14 cellular contexts compared by ENCODE assay signal in the genomic region with DNA sequence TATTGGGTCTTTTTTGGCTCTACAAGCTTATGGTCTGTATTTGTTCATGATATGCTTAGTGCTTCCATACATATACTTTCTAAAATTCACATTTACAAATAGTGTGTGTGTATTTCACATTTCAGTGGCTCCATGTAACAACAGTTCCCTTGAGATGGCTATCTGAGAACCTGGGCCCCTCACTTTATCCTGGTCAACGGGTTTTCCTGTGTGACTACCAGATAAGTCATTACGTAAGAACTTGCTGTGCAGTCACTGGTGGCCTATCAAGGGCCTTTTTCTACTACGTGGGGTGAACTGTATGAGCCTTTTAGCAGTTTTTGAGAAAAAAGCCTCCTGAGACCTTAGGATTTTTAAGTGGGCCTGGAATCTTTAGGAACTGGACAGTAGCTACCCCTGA. TPM values are rescaled to one million over a fixed set of nuclear protein-coding genes. Genes with fewer than 3 reads are reported as not detected.
A peak's percentile ranks its signal among the peaks of the same experiment; 100 is the strongest.
DNase-seq lines count a peak whose midpoint lies in the region; ATAC-seq lines count a peak whose summit lies in the region.
"Had no signal": no experiment of that assay in that cellular context is flagged by ENCODE, and none has a peak within 500 bp of the region (broad histone marks: within the 10 kb centered on the region; RNA-seq: fewer than 3 reads in every experiment).

No MANE protein-coding gene starts in this region.

- no peak overlapping the region for H2BK120ac ChIP-seq in mesenchymal stem cell (ENCODE audit: low read depth, low read length)

- no peak overlapping the region for H3K4me3 Mint-ChIP-seq in CD8-positive, alpha-beta memory T cell
- H3K4me3 Mint-ChIP-seq in T-cell: no peak overlapping the region
- H3K4me3 Mint-ChIP-seq: CD4-positive, CD25-positive, alpha-beta regulatory T cell; stimulated activated naive CD8-positive, alpha-beta T cell treated with anti-CD3 and anti-CD28 coated beads, Interleukin-15, amount 100 ng/mL, for 72 hours; T-helper 2 cell treated with Interferon-gamma antibody and Interleukin-4, amounts not matched to agents 5 μg/mL and 100 μg/mL, for 36 hours had no signal

- no peaks in the 10 kb centered on the region for H3K27me3 Mint-ChIP-seq in CD8-positive, alpha-beta memory T cell
- no peaks in the 10 kb centered on the region for H3K27me3 Mint-ChIP-seq in T-cell
- H3K27me3 Mint-ChIP-seq: CD4-positive, CD25-positive, alpha-beta regulatory T cell; stimulated activated naive CD8-positive, alpha-beta T cell treated with anti-CD3 and anti-CD28 coated beads, Interleukin-15, amount 100 ng/mL, for 72 hours had no signal

- H2AFZ ChIP-seq in mesenchymal stem cell (ENCODE audit: low read depth, low read length): no peak overlapping the region

- H3K18ac ChIP-seq in mesenchymal stem cell (ENCODE audit: low read depth in 1 of 2, low read length in 2 of 2): no peak overlapping the region

- no peak overlapping the region for H3K4me2 ChIP-seq in mesenchymal stem cell (ENCODE audit: low read length, poor library complexity, severe bottlenecking)

- no peak overlapping the region for H3K4me3 ChIP-seq in CD8-positive, alpha-beta memory T cell (ENCODE audit: low read length)
- no peak overlapping the region for H3K4me3 ChIP-seq in mesenchymal stem cell (ENCODE audit: insufficient read depth in 1 of 2, low read depth in 1 of 2, low read length in 2 of 2)
- H3K4me3 ChIP-seq: ovary had no signal

- no peak overlapping the region for H3K14ac ChIP-seq in mesenchymal stem cell (ENCODE audit: low read length in 2 of 2)

- no peaks in the 10 kb centered on the region for H3K9me3 Mint-ChIP-seq in CD8-positive, alpha-beta memory T cell
- H3K9me3 Mint-ChIP-seq in T-cell: peaks cover 0 to 13% (median 8%) of the 10 kb centered on the region in 3 donors

- peaks cover 40 to 70% (median 56%) of the 10 kb centered on the region in 3 donors for H3K4me1 Mint-ChIP-seq in CD8-positive, alpha-beta memory T cell
- peaks cover 29 to 64% (median 51%) of the 10 kb centered on the region in 3 donors for H3K4me1 Mint-ChIP-seq in T-cell

- H3K27ac ChIP-seq in CD8-positive, alpha-beta memory T cell (ENCODE audit: low read depth, low read length): peak overlapping the region; percentile 18
- no peak overlapping the region for H3K27ac ChIP-seq in mesenchymal stem cell (ENCODE audit: low read length, poor library complexity, severe bottlenecking)
- H3K27ac ChIP-seq: ovary had no signal

- H4K8ac ChIP-seq in mesenchymal stem cell (ENCODE audit: low read length): no peak overlapping the region

- H2BK15ac ChIP-seq in mesenchymal stem cell (ENCODE audit: low read depth, poor library complexity, severe bottlenecking): no peak overlapping the region

- H3K36me3 ChIP-seq in CD8-positive, alpha-beta memory T cell (ENCODE audit: insufficient read depth, low read length): no peaks in the 10 kb centered on the region
- H3K36me3 ChIP-seq in mesenchymal stem cell (ENCODE audit: control insufficient read depth in 1 of 2, insufficient read depth in 2 of 2, low read depth in 1 of 2, low read length in 2 of 2): no peaks in the 10 kb centered on the region
- H3K36me3 ChIP-seq: ovary had no signal

- H4K91ac ChIP-seq in mesenchymal stem cell (ENCODE audit: low read length): no peak overlapping the region

- no peak for DNase-seq in CD8-positive, alpha-beta memory T cell
- DNase-seq in HuH-7.5 (ENCODE audit: low spot score) (peak; percentile 13), amniotic epithelial cell (ENCODE audit: low read depth) (peak; percentile 59), mesenchymal stem cell (peak; percentile 41), DMS79 treated with DMSO at 0.1 percent for 48 hours (lab: John Stamatoyannopoulos, UW) (no peak), T-cell (no peak), LoVo (ENCODE audit: low spot score) (no peak)
- DNase-seq in activated effector memory CD4-positive, alpha-beta T cell treated with Interleukin-2 at 50 U/mL for 16 hours: no peak
- DNase-seq: CD4-positive, CD25-positive, alpha-beta regulatory T cell; effector CD8-positive, alpha-beta T cell; NCI-H146; ovary; stimulated activated naive CD8-positive, alpha-beta T cell treated with anti-CD3 and anti-CD28 coated beads, Interleukin-15, amount 100 ng/mL, for 72 hours had no signal

- WGBS in mesenchymal stem cell: 47% methylated on average over 3 of the region's 3 CpGs

- H3K36me3 Mint-ChIP-seq in CD8-positive, alpha-beta memory T cell: peaks cover 0 to 15% (median 1%) of the 10 kb centered on the region in 3 donors
- peaks cover 23% of the 10 kb centered on the region for H3K36me3 Mint-ChIP-seq in T-cell

- no peaks in the 10 kb centered on the region for H3K9me3 ChIP-seq in CD8-positive, alpha-beta memory T cell (ENCODE audit: low read length)
- H3K9me3 ChIP-seq in mesenchymal stem cell (ENCODE audit: control insufficient read depth, low read length): no peaks in the 10 kb centered on the region
- H3K9me3 ChIP-seq: ovary had no signal

- H3K9ac ChIP-seq in mesenchymal stem cell (ENCODE audit: low read length): no peak overlapping the region

- no peaks in the 10 kb centered on the region for H3K4me1 ChIP-seq in CD8-positive, alpha-beta memory T cell (ENCODE audit: insufficient read depth, low read length)
- peaks cover 7% of the 10 kb centered on the region for H3K4me1 ChIP-seq in mesenchymal stem cell (ENCODE audit: control insufficient read depth, insufficient read depth, low read depth, low read length)

- no peak overlapping the region for H3K4ac ChIP-seq in mesenchymal stem cell (ENCODE audit: low read depth in 1 of 2, low read length in 2 of 2)

- no peaks in the 10 kb centered on the region for H3K27me3 ChIP-seq in CD8-positive, alpha-beta memory T cell (ENCODE audit: insufficient read depth, low read length, poor library complexity, severe bottlenecking)
- no peaks in the 10 kb centered on the region for H3K27me3 ChIP-seq in mesenchymal stem cell (ENCODE audit: control insufficient read depth in 1 of 2, insufficient read depth in 1 of 2, low read length in 2 of 2)
- H3K27me3 ChIP-seq: ovary had no signal

- no peak overlapping the region for H2BK5ac ChIP-seq in mesenchymal stem cell (ENCODE audit: low read depth, low read length, poor library complexity, severe bottlenecking)

- H2AK5ac ChIP-seq in mesenchymal stem cell (ENCODE audit: low read length, severe bottlenecking): no peak overlapping the region

- H3K23ac ChIP-seq in mesenchymal stem cell (ENCODE audit: low read length in 2 of 2): no peak overlapping the region

- POLR2A ChIA-PET in CD8-positive, alpha-beta memory T cell (lab: Charles Lee): no interaction called here
- POLR2A ChIA-PET in T-cell (lab: Charles Lee): interaction anchor here in 1 of 2 donors (0.5 kb wide), 1 partner anchor 219 kb away, joined by 6 read pairs; no protein-coding TSS in a partner anchor

- no peak overlapping the region for H2BK12ac ChIP-seq in mesenchymal stem cell (ENCODE audit: low read length in 2 of 2)

- peaks cover 24% of the 10 kb centered on the region for H3K79me1 ChIP-seq in mesenchymal stem cell (replicated peaks; ENCODE audit: low read length, poor library complexity, severe bottlenecking)

- CTCF ChIA-PET in CD8-positive, alpha-beta memory T cell (lab: Charles Lee): no interaction called here
- CTCF ChIA-PET in T-cell (lab: Charles Lee): no interaction called here

- no peak for ATAC-seq in T-cell (replicated peaks in 1 of 4)
- ATAC-seq: stimulated activated naive CD8-positive, alpha-beta T cell treated with anti-CD3 and anti-CD28 coated beads, Interleukin-15, amount 100 ng/mL, for 72 hours had no signal

- H3K27ac Mint-ChIP-seq in CD8-positive, alpha-beta memory T cell: no peak overlapping the region
- no peak overlapping the region for H3K27ac Mint-ChIP-seq in T-cell
- H3K27ac Mint-ChIP-seq: CD4-positive, CD25-positive, alpha-beta regulatory T cell; stimulated activated naive CD8-positive, alpha-beta T cell treated with anti-CD3 and anti-CD28 coated beads, Interleukin-15, amount 100 ng/mL, for 72 hours; T-helper 2 cell treated with Interferon-gamma antibody and Interleukin-4, amounts not matched to agents 5 μg/mL and 100 μg/mL, for 36 hours had no signal

RNA-seq across cellular contexts. Expression of gene SIPA1L1, which starts 41.1 kb away (rescaled TPM):
- 10 to 100 TPM; 44.7 to 45.0 TPM for total RNA-seq in CD8-positive, alpha-beta memory T cell
- 30.2 TPM for polyA plus RNA-seq in CD8-positive, alpha-beta memory T cell
- polyA plus RNA-seq in mesenchymal stem cell (2013, experiment 1 of 2): 14.9 TPM
- polyA plus RNA-seq in mesenchymal stem cell (2013, experiment 2 of 2): 14.8 TPM
- total RNA-seq in T-cell: 10 to 100 TPM; 34.9 to 50.6 (median 42.3) TPM

Comparison
In these comparisons a context has a peak if more than half of its experiments do, and no peak if none do; other contexts are left out.
1. DNase-seq: peak in HuH-7.5 (single experiment), amniotic epithelial cell (single experiment) and mesenchymal stem cell (single experiment); none in CD8-positive, alpha-beta memory T cell (0 of 5), activated effector memory CD4-positive, alpha-beta T cell treated with Interleukin-2 at 50 U/mL for 16 hours (single experiment), DMS79 treated with DMSO at 0.1 percent for 48 hours (single experiment), T-cell (0 of 34) and LoVo (single experiment).